25 cellular contexts compared by ENCODE assay signal in genomic region chrX:38857736-38858432, GRCh38. TPM values are rescaled to one million over a fixed set of nuclear protein-coding genes. Genes with fewer than 3 reads are reported as not detected.
DNase-seq lines count a peak whose midpoint lies in the region; ATAC-seq, FAIRE-seq and TF ChIP-seq lines count a peak whose summit lies in the region.
"Had no signal": no experiment of that assay in that cellular context is flagged by ENCODE, and none has a peak within 500 bp of the region (broad histone marks: within the 10 kb centered on the region; RNA-seq: fewer than 3 reads in every experiment).

No MANE protein-coding gene starts in this region.

- no peaks in the 10 kb centered on the region for H3K36me3 Mint-ChIP-seq in astrocyte (ENCODE audit: low read depth, unreplicated experiment)
- no peaks in the 10 kb centered on the region for H3K36me3 Mint-ChIP-seq in neural crest cell (ENCODE audit: low read depth)

- H3K4me3 Mint-ChIP-seq in astrocyte (ENCODE audit: unreplicated experiment) (no peak overlapping the region), neural crest cell (peak overlapping the region; percentile 55)

- H3K27ac ChIP-seq in astrocyte (ENCODE audit: low read depth, low read length) = no peak overlapping the region
- H3K27ac ChIP-seq: HL-60, PC-9, SJSA1 had no signal

- H3K4me1 ChIP-seq in astrocyte (ENCODE audit: insufficient read depth, low read length) = no peaks in the 10 kb centered on the region
- H3K4me1 ChIP-seq: SJSA1 had no signal

- no peaks in the 10 kb centered on the region for H3K9me3 ChIP-seq in astrocyte (ENCODE audit: insufficient read depth, low read depth, low read length)
- H3K9me3 ChIP-seq: SJSA1 had no signal

- no peak overlapping the region for H3K4me3 ChIP-seq in astrocyte (ENCODE audit: insufficient read depth, low read depth, low read length)
- H3K4me3 ChIP-seq: PC-9, SJSA1 had no signal

- TF ChIP-seq CTCF in astrocyte (IDR thresholded peaks at IDR 0.05; ENCODE audit: insufficient read depth, low read depth, low read length) (no peak), neural crest cell (conservative IDR thresholded peaks at IDR 0.05) (no peak)

- peak; percentile 77 for ATAC-seq in left lobe of liver
- ATAC-seq: HCT116 had no signal

- no peak overlapping the region for H3K9ac ChIP-seq in astrocyte (ENCODE audit: low read length)

- no peaks in the 10 kb centered on the region for H3K36me3 ChIP-seq in astrocyte (ENCODE audit: insufficient read depth, low read length)
- H3K36me3 ChIP-seq: SJSA1 had no signal

- H3K27me3 Mint-ChIP-seq in astrocyte (ENCODE audit: low read depth, unreplicated experiment) (no peaks in the 10 kb centered on the region), neural crest cell (ENCODE audit: low read depth) (no peaks in the 10 kb centered on the region)

- no peak overlapping the region for H3K4me2 ChIP-seq in astrocyte (ENCODE audit: low read length)
- H3K4me2 ChIP-seq: PC-9 had no signal

- H3K27ac Mint-ChIP-seq in astrocyte (ENCODE audit: unreplicated experiment) (no peak overlapping the region), neural crest cell (ENCODE audit: unreplicated experiment) (peak overlapping the region; percentile 87)

- H3K4me1 Mint-ChIP-seq in astrocyte (ENCODE audit: low read depth, unreplicated experiment) (peaks cover 9% of the 10 kb centered on the region), neural crest cell (peaks cover 18% of the 10 kb centered on the region)

- H3K9me3 Mint-ChIP-seq in astrocyte (ENCODE audit: unreplicated experiment) (no peaks in the 10 kb centered on the region), neural crest cell (no peaks in the 10 kb centered on the region)

- H2AFZ ChIP-seq in astrocyte (ENCODE audit: low read depth, low read length) = no peak overlapping the region
- H2AFZ ChIP-seq: PC-9 had no signal

- peak; percentile 4 for DNase-seq in NCI-H146 (lab: John Stamatoyannopoulos, UW)
- no peak for DNase-seq in NCI-H146 treated with DMSO at 0.1 percent for 48 hours (lab: John Stamatoyannopoulos, UW; ENCODE audit: unreplicated experiment)
- DNase-seq in astrocyte (ENCODE audit: low read depth) = no peak
- DNase-seq in left lobe of liver (ENCODE audit: low spot score) = no peak
- no peak for DNase-seq in neural crest cell (ENCODE audit: low read depth, low spot score)
- DNase-seq in H4 (ENCODE audit: low spot score) = no peak
- no peak for DNase-seq in GDM1 (lab: John Stamatoyannopoulos, UW)
- DNase-seq in activated CD4-positive, alpha-beta T cell treated with anti-CD3 and anti-CD28 coated beads, Interleukin-2, amount 50 U/mL, for 1 hour = no peak
- DNase-seq: 8988T, ACHN, GF-D8, NCI-H1048, NCI-H1417, NCI-H187, NCI-H2081 treated with DMSO at 0.1 percent for 48 hours, NCI-H526, NCI-H82, PC-9, Right ventricle myocardium superior, RPMI8226 had no signal

- H3K27me3 ChIP-seq in astrocyte (ENCODE audit: insufficient read depth, low read length) = no peaks in the 10 kb centered on the region
- H3K27me3 ChIP-seq: SJSA1 had no signal

- H4K20me1 ChIP-seq in astrocyte (ENCODE audit: insufficient read depth, low read length) = no peaks in the 10 kb centered on the region

- FAIRE-seq in astrocyte (lab: Jason Lieb, UNC) = peak; percentile 23
- FAIRE-seq: D721Med, H1 had no signal

- no peaks in the 10 kb centered on the region for H3K79me2 ChIP-seq in astrocyte (ENCODE audit: insufficient read depth, low read length)

RNA-seq across cellular contexts. Expression of gene MID1IP1, which starts 56.6 kb away (rescaled TPM):
- 40.4 and 46.0 TPM in 2 replicates for total RNA-seq in astrocyte
- total RNA-seq in left lobe of liver = 23.4 TPM
- total RNA-seq in neural crest cell = 52.9 and 54.8 TPM in 2 replicates
- 37.5 and 48.9 TPM in 2 replicates for total RNA-seq in H4 (2014; rRNA removed; shearing (Covaris generic))
- total RNA-seq: PC-9 had no signal
